ENCODE assay signal across 9 cellular contexts in genomic region chr10:78407009-78407711, GRCh38.
A peak's percentile ranks its signal among the peaks of the same experiment; 100 is the strongest.
DNase-seq lines count a peak whose midpoint lies in the region; ATAC-seq and TF ChIP-seq lines count a peak whose summit lies in the region.
"Had no signal": no experiment of that assay in that cellular context is flagged by ENCODE, and none has a peak within 500 bp of the region (broad histone marks: within the 10 kb centered on the region; RNA-seq: fewer than 3 reads in every experiment).

No MANE protein-coding gene starts in this region.

- DNase-seq in AG04449 (ENCODE audit: low read depth, low spot score) (peak; percentile 47), NCI-H2029 (lab: John Stamatoyannopoulos, UW) (peak; percentile 63), dermis blood vessel endothelial cell (peak; percentile 75), left colon (peak; percentile 82 to 84)
- DNase-seq in activated CD4-positive, alpha-beta T cell treated with anti-CD3 and anti-CD28 coated beads, Interleukin-2, amount 50 U/mL, for 1 hour: peak; percentile 50
- peak; percentile 67 to 72 for DNase-seq in stimulated activated CD4-positive, alpha-beta T cell treated with anti-CD3 and anti-CD28 coated beads, Interleukin-4, amount 100 ng/mL, for 4 hours
- DNase-seq: DND-41 had no signal

- CTCF ChIA-PET in AG04449 (lab: Yijun Ruan, JAX): no interaction called here

- peak overlapping the region; percentile 51 for H3K4me3 ChIP-seq in AG04449 (ENCODE audit: low read depth, low read length)

- POLR2A ChIA-PET in AG04449 (lab: Yijun Ruan, JAX): no interaction called here

- ATAC-seq in GM21526 (IDR thresholded peaks at IDR 0.05; ENCODE audit: low FRiP score, unreplicated experiment) (peak; percentile 85), left colon (peak; percentile 98), HG03520 (IDR thresholded peaks at IDR 0.05; ENCODE audit: unreplicated experiment) (no peak)

- no peak for TF ChIP-seq CTCF in AG04449 (IDR thresholded peaks at IDR 0.05; ENCODE audit: insufficient read depth, low read length, missing control alignments)

- intact Hi-C loops in left colon (cut with DNase I, micrococcal nuclease): no loop called here
